Comparison of ENCODE assay signal across 8 cellular contexts in genomic region chr1:228459091-228459993, GRCh38.
A peak's percentile ranks its signal among the peaks of the same experiment; 100 is the strongest.
DNase-seq lines count a peak whose midpoint lies in the region; ATAC-seq and TF ChIP-seq lines count a peak whose summit lies in the region.

No MANE protein-coding gene starts in this region.

- H3K27ac Mint-ChIP-seq in T-helper 1 cell treated with Interleukin-12 subunit alpha and Interleukin-12 subunit beta and Interleukin-4 antibody, amounts not matched to agents 30 μg/mL and 1 μg/mL, for 36 hours, result peak overlapping the region; percentile 100

- TF ChIP-seq CTCF in AG10803 (conservative IDR thresholded peaks at IDR 0.05; ENCODE audit: low read length), result peak; percentile 73
- peak; percentile 10 for TF ChIP-seq CTCF in NB4 (IDR thresholded peaks at IDR 0.05; ENCODE audit: low read depth, low read length)

- H3K4me3 Mint-ChIP-seq in T-helper 1 cell treated with Interleukin-12 subunit alpha and Interleukin-12 subunit beta and Interleukin-4 antibody, amounts not matched to agents 30 μg/mL and 1 μg/mL, for 36 hours, result peak overlapping the region; percentile 97

- no peaks in the 10 kb centered on the region for H3K9me3 Mint-ChIP-seq in T-helper 1 cell treated with Interleukin-12 subunit alpha and Interleukin-12 subunit beta and Interleukin-4 antibody, amounts not matched to agents 30 μg/mL and 1 μg/mL, for 36 hours

- H3K27me3 Mint-ChIP-seq in T-helper 1 cell treated with Interleukin-12 subunit alpha and Interleukin-12 subunit beta and Interleukin-4 antibody, amounts not matched to agents 30 μg/mL and 1 μg/mL, for 36 hours (ENCODE audit: low read depth), result peaks cover 3% of the 10 kb centered on the region

- ATAC-seq in GM18868 (IDR thresholded peaks at IDR 0.05; ENCODE audit: unreplicated experiment), result peak; percentile 30
- no peak for ATAC-seq in HG02623 (IDR thresholded peaks at IDR 0.05; ENCODE audit: unreplicated experiment)

- in situ Hi-C loops in T47D (cut with HindIII; ENCODE audit: low pct_unique_long_range_greater_than_20kb, low sequenced_read_pairs), result no loop called here

- H3K4me1 Mint-ChIP-seq in T-helper 1 cell treated with Interleukin-12 subunit alpha and Interleukin-12 subunit beta and Interleukin-4 antibody, amounts not matched to agents 30 μg/mL and 1 μg/mL, for 36 hours (ENCODE audit: low read depth), result peaks cover 54% of the 10 kb centered on the region

- H3K36me3 Mint-ChIP-seq in T-helper 1 cell treated with Interleukin-12 subunit alpha and Interleukin-12 subunit beta and Interleukin-4 antibody, amounts not matched to agents 30 μg/mL and 1 μg/mL, for 36 hours (ENCODE audit: low read depth), result peaks cover 9% of the 10 kb centered on the region

- peak overlapping the region; percentile 66 for H3K4me3 ChIP-seq in AG10803 (ENCODE audit: low read length)
- H3K4me3 ChIP-seq in NB4 (ENCODE audit: low read depth, low read length), result no peak overlapping the region

- TF ChIP-seq POLR2A in NB4 (IDR thresholded peaks at IDR 0.05; ENCODE audit: extremely low read depth, insufficient read length), result no peak

- peak; percentile 83 for DNase-seq in AG10803 (ENCODE audit: low read depth)
- DNase-seq in NB4 (ENCODE audit: low read depth), result no peak
- peak; percentile 88 to 92 for DNase-seq in T47D (ENCODE audit: low read depth in 1 of 2, low spot score in 1 of 2)
- DNase-seq in inferior parietal cortex (ENCODE audit: extremely low spot score), result peak; percentile 66
- peak; percentile 3 to 56 for DNase-seq in stimulated activated CD4-positive, alpha-beta T cell treated with anti-CD3 and anti-CD28 coated beads, Interleukin-12 subunit alpha, Interleukin-12 subunit beta, amount 100 ng/mL, for 24 hours (ENCODE audit: low read depth in 2 of 2)
